8 cellular contexts compared by ENCODE assay signal in the genomic region with DNA sequence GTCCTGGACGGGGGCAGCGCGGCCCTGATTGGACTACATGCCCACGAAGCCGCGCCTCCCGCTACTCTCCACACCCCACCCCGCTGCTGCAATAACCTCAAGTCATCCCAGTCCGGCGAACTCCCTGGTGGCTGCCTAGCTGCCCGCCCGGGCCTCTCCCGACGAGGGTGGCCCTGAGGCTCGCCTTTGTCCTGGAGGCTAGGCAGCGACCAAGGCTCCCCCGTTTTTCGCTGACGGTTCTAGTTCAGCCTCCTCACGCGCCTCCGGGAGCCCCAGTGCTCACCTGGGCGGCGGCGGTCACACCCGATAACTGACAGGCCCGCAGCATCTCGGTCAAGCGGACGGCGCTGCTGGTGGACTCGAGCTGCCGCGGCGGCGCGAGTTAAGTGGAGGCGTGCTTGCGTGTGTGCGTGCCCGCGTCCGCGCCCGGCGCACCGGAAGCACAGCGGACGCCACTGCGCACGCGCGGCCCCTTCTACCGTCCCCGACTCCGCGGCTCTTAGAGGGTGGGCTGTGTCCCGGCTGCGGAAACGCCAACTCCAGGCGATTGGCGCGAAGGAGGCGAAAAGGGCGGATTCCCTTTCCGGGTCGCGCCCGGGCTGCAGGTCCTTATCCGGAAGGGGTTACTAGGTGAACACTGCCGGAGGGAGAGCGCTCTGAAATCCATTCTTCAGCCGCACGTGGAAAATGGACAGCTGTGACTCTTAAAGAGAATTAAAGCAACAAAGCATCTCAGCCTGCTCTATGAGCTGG. TPM values are rescaled to one million over a fixed set of nuclear protein-coding genes. Genes with fewer than 3 reads are reported as not detected.
A peak's percentile ranks its signal among the peaks of the same experiment; 100 is the strongest.
DNase-seq lines count a peak whose midpoint lies in the region; ATAC-seq and TF ChIP-seq lines count a peak whose summit lies in the region.

A gene (minus strand): TSS at position 408 of the 753 bp plus-strand sequence. CDS start 80 bp downstream, at position 328.

- no peaks in the 10 kb centered on the region for H3K27me3 ChIP-seq in CD8-positive, alpha-beta T cell (ENCODE audit: insufficient read depth, low read length)
- no peaks in the 10 kb centered on the region for H3K27me3 ChIP-seq in effector memory CD4-positive, alpha-beta T cell (replicated peaks; ENCODE audit: control insufficient read depth, insufficient read depth, low read length, poor library complexity, severe bottlenecking)

- no peaks in the 10 kb centered on the region for H3K9me3 Mint-ChIP-seq in CD8-positive, alpha-beta T cell
- no peaks in the 10 kb centered on the region for H3K9me3 Mint-ChIP-seq in memory B cell

- intact Hi-C loops in CD8-positive, alpha-beta T cell (cut with DNase I, micrococcal nuclease), result loop anchor here (1.0 to 10.0 kb wide), 10 partner anchors 89 to 840 kb away; a partner anchor contains a TSS

- peak; percentile 90 for ATAC-seq in CD8-positive, alpha-beta T cell
- peak; percentile 77 for ATAC-seq in GM19467 (IDR thresholded peaks at IDR 0.05; ENCODE audit: unreplicated experiment)
- peak; percentile 87 for ATAC-seq in memory B cell (ENCODE audit: low read depth)

- peak; percentile 79 to 95 (median 93) for DNase-seq in CD8-positive, alpha-beta T cell
- DNase-seq in HS-27A (ENCODE audit: low read depth), result peak; percentile 78
- DNase-seq in NK-92 (lab: John Stamatoyannopoulos, UW; ENCODE audit: unreplicated experiment), result peak; percentile 59
- peak; percentile 85 to 89 (median 85) for DNase-seq in effector memory CD4-positive, alpha-beta T cell
- DNase-seq in memory B cell (ENCODE audit: low spot score in 2 of 2), result peak; percentile 78 to 84
- DNase-seq in stimulated activated CD8-positive, alpha-beta memory T cell treated with anti-CD3 and anti-CD28 coated beads, Interleukin-12 subunit alpha, Interleukin-12 subunit beta, amount 100 ng/mL, for 24 hours (ENCODE audit: extremely low read depth), result peak; percentile 92

- H3K27me3 Mint-ChIP-seq in CD8-positive, alpha-beta T cell (ENCODE audit: low read depth), result no peaks in the 10 kb centered on the region
- H3K27me3 Mint-ChIP-seq in memory B cell, result no peaks in the 10 kb centered on the region

- H3K9me3 ChIP-seq in CD8-positive, alpha-beta T cell (ENCODE audit: low read length), result no peaks in the 10 kb centered on the region
- no peaks in the 10 kb centered on the region for H3K9me3 ChIP-seq in effector memory CD4-positive, alpha-beta T cell (ENCODE audit: control insufficient read depth, low read length)

- H3K4me3 Mint-ChIP-seq in CD8-positive, alpha-beta T cell, result peak within 1 kb of the TSS; percentile 89
- H3K4me3 Mint-ChIP-seq in memory B cell, result peak within 1 kb of the TSS; percentile 93

- no peak for TF ChIP-seq CTCF in CD8-positive, alpha-beta T cell (IDR thresholded peaks at IDR 0.05)

- peak within 1 kb of the TSS; percentile 91 for H3K27ac ChIP-seq in CD8-positive, alpha-beta T cell (ENCODE audit: low read depth, low read length)
- peak within 1 kb of the TSS; percentile 96 for H3K27ac ChIP-seq in effector memory CD4-positive, alpha-beta T cell (ENCODE audit: insufficient read depth, low read length, poor library complexity, severe bottlenecking)

- peak within 1 kb of the TSS; percentile 98 for H3K4me3 ChIP-seq in CD8-positive, alpha-beta T cell (ENCODE audit: low read depth, low read length)
- peak within 1 kb of the TSS; percentile 92 for H3K4me3 ChIP-seq in effector memory CD4-positive, alpha-beta T cell (ENCODE audit: insufficient read depth, low read depth, low read length, poor library complexity, severe bottlenecking)

- CTCF ChIA-PET in CD8-positive, alpha-beta T cell (lab: Charles Lee), result no interaction called here
- CTCF ChIA-PET in activated CD8-positive, alpha-beta memory T cell treated with anti-CD3 and anti-CD28 coated beads for 36 hours (lab: Charles Lee), result interaction anchor here (2.2 kb wide), 1 partner anchor 9 kb away, joined by 10 read pairs; no protein-coding TSS in a partner anchor

- no peaks in the 10 kb centered on the region for H3K36me3 ChIP-seq in CD8-positive, alpha-beta T cell (ENCODE audit: insufficient read depth, low read length)
- H3K36me3 ChIP-seq in effector memory CD4-positive, alpha-beta T cell (ENCODE audit: control insufficient read depth, insufficient read depth, low read length), result no peaks in the 10 kb centered on the region

- peaks cover 37% of the 10 kb centered on the region for H3K4me1 ChIP-seq in CD8-positive, alpha-beta T cell (ENCODE audit: insufficient read depth, low read length)
- peaks cover 16% of the 10 kb centered on the region for H3K4me1 ChIP-seq in effector memory CD4-positive, alpha-beta T cell (ENCODE audit: control insufficient read depth, insufficient read depth, low read length, poor library complexity, severe bottlenecking)

- H3K4me1 Mint-ChIP-seq in CD8-positive, alpha-beta T cell (ENCODE audit: low read depth), result peaks cover 63% of the 10 kb centered on the region
- H3K4me1 Mint-ChIP-seq in memory B cell, result peaks cover 28% of the 10 kb centered on the region

- POLR2A ChIA-PET in CD8-positive, alpha-beta T cell (lab: Charles Lee), result interaction anchor here (0.6 to 3.2 kb wide), 9 partner anchors 9 to 895 kb away, joined by 3 to 25 read pairs (median 4); a partner anchor contains a TSS
- POLR2A ChIA-PET in activated CD8-positive, alpha-beta memory T cell treated with anti-CD3 and anti-CD28 coated beads for 36 hours (lab: Charles Lee), result interaction anchor here (0.6 to 2.3 kb wide), 5 partner anchors 9 to 247 kb away, joined by 3 to 7 read pairs (median 6); a partner anchor contains a TSS

- H3K36me3 Mint-ChIP-seq in CD8-positive, alpha-beta T cell, result peaks cover 33% of the 10 kb centered on the region
- H3K36me3 Mint-ChIP-seq in memory B cell, result peaks cover 7% of the 10 kb centered on the region

- H3K27ac Mint-ChIP-seq in CD8-positive, alpha-beta T cell, result peak within 1 kb of the TSS; percentile 90
- H3K27ac Mint-ChIP-seq in memory B cell, result peak within 1 kb of the TSS; percentile 96

RNA-seq across cellular contexts. Expression of the gene that starts here (rescaled TPM):
- total RNA-seq in CD8-positive, alpha-beta T cell, result 10 to 100 TPM; 34.3 to 35.8 TPM
- total RNA-seq in activated CD8-positive, alpha-beta memory T cell treated with anti-CD3 and anti-CD28 coated beads for 36 hours, result 100 to 1,000 TPM; 153 TPM

Comparison
In these comparisons a context has a peak if more than half of its experiments do, and no peak if none do; other contexts are left out.
1. Peak in every context shown above with its lines: DNase-seq, ATAC-seq, H3K4me3 ChIP-seq and H3K27ac ChIP-seq.
2. RNA of the gene that starts here (total RNA-seq): 153 TPM in activated CD8-positive, alpha-beta memory T cell treated with anti-CD3 and anti-CD28 coated beads for 36 hours; 34.3 to 35.8 TPM in CD8-positive, alpha-beta T cell; every median in the first group is over 4 times any median in the second.